19 cellular contexts compared by ENCODE assay signal in genomic region chr1:201683397-201683796, GRCh38.
"Had no signal": no experiment of that assay in that cellular context is flagged by ENCODE, and none has a peak within 500 bp of the region (broad histone marks: within the 10 kb centered on the region; RNA-seq: fewer than 3 reads in every experiment).

No MANE protein-coding gene starts in this region.

- H3K36me3 ChIP-seq: spleen, stomach, thoracic aorta, transverse colon had no signal

- H2AFZ ChIP-seq: parathyroid adenoma had no signal

- H3K9me3 ChIP-seq: heart right ventricle, spleen, stomach, thoracic aorta, transverse colon had no signal

- H3K4me3 Mint-ChIP-seq: naive thymus-derived CD8-positive, alpha-beta T cell had no signal

- H3K79me2 ChIP-seq: parathyroid adenoma had no signal

- H3K27ac Mint-ChIP-seq: naive thymus-derived CD8-positive, alpha-beta T cell had no signal

- H3K27me3 ChIP-seq: dorsolateral prefrontal cortex, heart right ventricle, stomach, transverse colon had no signal

- ATAC-seq: esophagus mucosa; heart right ventricle; left lobe of liver; naive thymus-derived CD8-positive, alpha-beta T cell; sciatic nerve had no signal

- H3K27ac ChIP-seq: dorsolateral prefrontal cortex, heart right ventricle, parathyroid adenoma, spleen, stomach, thoracic aorta, transverse colon had no signal

- H3K4me3 ChIP-seq: dorsolateral prefrontal cortex, heart right ventricle, spleen, stomach, thoracic aorta, transverse colon had no signal

- H3K9ac ChIP-seq: parathyroid adenoma had no signal

- H3K4me1 ChIP-seq: spleen had no signal

- FAIRE-seq: frontal cortex, islet of Langerhans had no signal

- DNase-seq: cortex of kidney; dorsolateral prefrontal cortex; effector CD8-positive, alpha-beta T cell; heart right ventricle; hypothalamus; mammary epithelial cell; naive thymus-derived CD8-positive, alpha-beta T cell; spleen; stimulated activated naive CD4-positive, alpha-beta T cell; stomach; substantia nigra; transverse colon had no signal
